11 cellular contexts compared by ENCODE assay signal in genomic region chr11:69799582-69799981, GRCh38. TPM values are rescaled to one million over a fixed set of nuclear protein-coding genes. Genes with fewer than 3 reads are reported as not detected.
A peak's percentile ranks its signal among the peaks of the same experiment; 100 is the strongest.
DNase-seq lines count a peak whose midpoint lies in the region; ATAC-seq and TF ChIP-seq lines count a peak whose summit lies in the region.
"Had no signal": no experiment of that assay in that cellular context is flagged by ENCODE, and none has a peak within 500 bp of the region (broad histone marks: within the 10 kb centered on the region; RNA-seq: fewer than 3 reads in every experiment).

No MANE protein-coding gene starts in this region.

- peaks cover 4% of the 10 kb centered on the region for H3K27me3 Mint-ChIP-seq in Caco-2 (ENCODE audit: insufficient read depth, unreplicated experiment)
- H3K27me3 Mint-ChIP-seq in activated CD4-positive, alpha-beta memory T cell treated with anti-CD3 and anti-CD28 coated beads for 36 hours: no peaks in the 10 kb centered on the region

- no peaks in the 10 kb centered on the region for H3K4me1 ChIP-seq in Caco-2
- H3K4me1 ChIP-seq: left lung had no signal

- H3K9me3 Mint-ChIP-seq in Caco-2 (ENCODE audit: unreplicated experiment): no peaks in the 10 kb centered on the region
- peaks cover 2% of the 10 kb centered on the region for H3K9me3 Mint-ChIP-seq in activated CD4-positive, alpha-beta memory T cell treated with anti-CD3 and anti-CD28 coated beads for 36 hours

- no peak overlapping the region for H3K27ac Mint-ChIP-seq in Caco-2 (ENCODE audit: unreplicated experiment)
- H3K27ac Mint-ChIP-seq in activated CD4-positive, alpha-beta memory T cell treated with anti-CD3 and anti-CD28 coated beads for 36 hours: no peak overlapping the region

- peaks cover 4% of the 10 kb centered on the region for H3K9me3 ChIP-seq in Caco-2

- no peaks in the 10 kb centered on the region for H3K36me3 ChIP-seq in Caco-2 (ENCODE audit: control insufficient read depth, insufficient read depth, low read length)
- H3K36me3 ChIP-seq: left lung had no signal

- CTCF ChIA-PET in Caco-2 (lab: Charles Lee): interaction anchor here (1.0 to 1.2 kb wide), 3 partner anchors 29 to 62 kb away, joined by 3 to 6 read pairs (median 5); no protein-coding TSS in a partner anchor
- CTCF ChIA-PET in activated CD4-positive, alpha-beta memory T cell treated with anti-CD3 and anti-CD28 coated beads for 36 hours (lab: Charles Lee): no interaction called here

- no TSS peak for BruUV-seq in Caco-2 (replicated peaks; lab: Mats Ljungman, UMichigan)

- H3K4me3 ChIP-seq in Caco-2 (ENCODE audit: low read depth, low read length): no peak overlapping the region
- no peak overlapping the region for H3K4me3 ChIP-seq in HFF-Myc (replicated peaks; ENCODE audit: low read depth, low read length)
- H3K4me3 ChIP-seq: left lung had no signal

- POLR2A ChIA-PET in Caco-2 (lab: Charles Lee): no interaction called here
- POLR2A ChIA-PET in activated CD4-positive, alpha-beta memory T cell treated with anti-CD3 and anti-CD28 coated beads for 36 hours (lab: Charles Lee): no interaction called here

- TF ChIP-seq CTCF in Caco-2 (IDR thresholded peaks at IDR 0.05; ENCODE audit: insufficient read depth in 1 of 2, low read depth in 1 of 2, low read length in 1 of 2, severe bottlenecking in 1 of 2, unreplicated experiment in 1 of 2) (no peak), HFF-Myc (IDR thresholded peaks at IDR 0.05; ENCODE audit: low read depth, low read length, missing control alignments) (no peak)

- no peaks in the 10 kb centered on the region for H3K36me3 Mint-ChIP-seq in Caco-2 (ENCODE audit: insufficient read depth, unreplicated experiment)
- H3K36me3 Mint-ChIP-seq in activated CD4-positive, alpha-beta memory T cell treated with anti-CD3 and anti-CD28 coated beads for 36 hours: no peaks in the 10 kb centered on the region

- no peak for ATAC-seq in HG03432 (IDR thresholded peaks at IDR 0.05; ENCODE audit: unreplicated experiment)
- ATAC-seq: left lung had no signal

- no peaks in the 10 kb centered on the region for H3K27me3 ChIP-seq in Caco-2 (replicated peaks; ENCODE audit: control insufficient read depth, insufficient read depth, low read length)

- in situ Hi-C loops in KBM-7 (cut with MboI; ENCODE audit: low pct_unique_long_range_greater_than_20kb, low sequenced_read_pairs): no loop called here

- H3K4me3 Mint-ChIP-seq in Caco-2 (ENCODE audit: unreplicated experiment): no peak overlapping the region
- H3K4me3 Mint-ChIP-seq in activated CD4-positive, alpha-beta memory T cell treated with anti-CD3 and anti-CD28 coated beads for 36 hours: no peak overlapping the region

- H3K4me1 Mint-ChIP-seq in Caco-2 (ENCODE audit: low read depth, unreplicated experiment): no peaks in the 10 kb centered on the region
- H3K4me1 Mint-ChIP-seq in activated CD4-positive, alpha-beta memory T cell treated with anti-CD3 and anti-CD28 coated beads for 36 hours (ENCODE audit: low read depth): no peaks in the 10 kb centered on the region

- DNase-seq in Caco-2 (peak; percentile 73 to 81), HFF-Myc (ENCODE audit: extremely low read depth, low read depth) (peak; percentile 10), SW 1271 (lab: John Stamatoyannopoulos, UW) (peak; percentile 58 to 64), glomerular endothelial cell (ENCODE audit: extremely low read depth, low read depth, low spot score) (peak; percentile 2), inferior parietal cortex (ENCODE audit: extremely low spot score) (no peak), KBM-7 (no peak)
- DNase-seq in activated CD4-positive, alpha-beta memory T cell treated with anti-CD3 and anti-CD28 coated beads for 36 hours: no peak
- DNase-seq: DMS153 had no signal

- intact Hi-C loops in Caco-2 (cut with micrococcal nuclease; ENCODE audit: unreplicated experiment): no loop called here
- intact Hi-C loops in activated CD4-positive, alpha-beta memory T cell treated with anti-CD3 and anti-CD28 coated beads for 36 hours (cut with micrococcal nuclease): no loop called here

RNA-seq across cellular contexts. Expression of gene FGF3, which starts 19.6 kb away (rescaled TPM):
- total RNA-seq in Caco-2 (2022) (not detected in 2 replicates), glomerular endothelial cell (not detected in 2 replicates)
- total RNA-seq in activated CD4-positive, alpha-beta memory T cell treated with anti-CD3 and anti-CD28 coated beads for 36 hours: not detected
- total RNA-seq: left lung; T-helper 1 cell treated with Interleukin-12 subunit alpha and Interleukin-12 subunit beta and Interleukin-4 antibody, amounts not matched to agents 30 ng/mL and 1 ng/mL, for 36 hours had no signal

RNA-seq across cellular contexts. Expression of gene FGF4, which starts 24.4 kb away (rescaled TPM):
- total RNA-seq in Caco-2 (2022) (not detected in 2 replicates), glomerular endothelial cell (not detected in 2 replicates)
- not detected for total RNA-seq in activated CD4-positive, alpha-beta memory T cell treated with anti-CD3 and anti-CD28 coated beads for 36 hours
- total RNA-seq: left lung; T-helper 1 cell treated with Interleukin-12 subunit alpha and Interleukin-12 subunit beta and Interleukin-4 antibody, amounts not matched to agents 30 ng/mL and 1 ng/mL, for 36 hours had no signal

Comparison
In these comparisons a context has a peak if more than half of its experiments do, and no peak if none do; other contexts are left out.
1. DNase-seq: peak in Caco-2 (2 of 2), HFF-Myc (single experiment), SW 1271 (2 of 2) and glomerular endothelial cell (single experiment); none in inferior parietal cortex (single experiment), activated CD4-positive, alpha-beta memory T cell treated with anti-CD3 and anti-CD28 coated beads for 36 hours (single experiment) and KBM-7 (single experiment).